8 cellular contexts compared by ENCODE assay signal in genomic region chr2:6917761-6918421, GRCh38. TPM values are rescaled to one million over a fixed set of nuclear protein-coding genes. Genes with fewer than 3 reads are reported as not detected.
A peak's percentile ranks its signal among the peaks of the same experiment; 100 is the strongest.
DNase-seq lines count a peak whose midpoint lies in the region; ATAC-seq and FAIRE-seq lines count a peak whose summit lies in the region.

No MANE protein-coding gene starts in this region.

- no peaks in the 10 kb centered on the region for H3K36me3 ChIP-seq in small intestine (ENCODE audit: control insufficient read depth in 2 of 2, insufficient read depth in 2 of 2, low read length in 2 of 2)

- H3K27me3 Mint-ChIP-seq in activated CD4-positive, alpha-beta T cell treated with anti-CD3 and anti-CD28 coated beads, Interleukin-2, amount 10 ng/mL, durations not matched to agents 24 days and 14 days = peaks cover 3% of the 10 kb centered on the region
- H3K27me3 Mint-ChIP-seq in activated naive CD4-positive, alpha-beta T cell treated with anti-CD3 and anti-CD28 coated beads, Interleukin-2, amount 10 ng/mL, durations not matched to agents 7 days and 5 days = peaks cover 8% of the 10 kb centered on the region

- H3K4me3 Mint-ChIP-seq in activated CD4-positive, alpha-beta T cell treated with anti-CD3 and anti-CD28 coated beads, Interleukin-2, amount 10 ng/mL, durations not matched to agents 24 days and 14 days = peak overlapping the region; percentile 80
- peak overlapping the region; percentile 77 for H3K4me3 Mint-ChIP-seq in activated naive CD4-positive, alpha-beta T cell treated with anti-CD3 and anti-CD28 coated beads, Interleukin-2, amount 10 ng/mL, durations not matched to agents 7 days and 5 days

- peak overlapping the region; percentile 55 for H3K4me3 ChIP-seq in iPS-11a (ENCODE audit: low read depth, low read length)
- peak overlapping the region; percentile 73 to 87 for H3K4me3 ChIP-seq in small intestine (ENCODE audit: low read depth in 1 of 2, low read length in 2 of 2)

- CTCF ChIA-PET in activated naive CD4-positive, alpha-beta T cell treated with anti-CD3 and anti-CD28 coated beads, Interleukin-2, amount 10 ng/mL, durations not matched to agents 7 days and 5 days (lab: Charles Lee) = interaction anchor here (0.8 to 3.6 kb wide), 7 partner anchors 8 to 92 kb away, joined by 3 to 26 read pairs (median 5); partner anchors contain the start of gene RSAD2

- no peak for FAIRE-seq in small intestine (lab: Jason Lieb, UNC)

- H3K36me3 Mint-ChIP-seq in activated CD4-positive, alpha-beta T cell treated with anti-CD3 and anti-CD28 coated beads, Interleukin-2, amount 10 ng/mL, durations not matched to agents 24 days and 14 days (ENCODE audit: low read depth) = peaks cover 11% of the 10 kb centered on the region
- peaks cover 57% of the 10 kb centered on the region for H3K36me3 Mint-ChIP-seq in activated naive CD4-positive, alpha-beta T cell treated with anti-CD3 and anti-CD28 coated beads, Interleukin-2, amount 10 ng/mL, durations not matched to agents 7 days and 5 days

- H3K27ac ChIP-seq in small intestine (ENCODE audit: low read depth in 1 of 2, low read length in 1 of 2) = peak overlapping the region; percentile 52 to 61

- WGBS in small intestine, 3 donors = 1 to 7% (median 1%) methylated on average over 13 to 68 of the region's 68 CpGs

- intact Hi-C loops in activated CD4-positive, alpha-beta T cell treated with anti-CD3 and anti-CD28 coated beads, Interleukin-2, amount 10 ng/mL, durations not matched to agents 24 days and 14 days (cut with micrococcal nuclease) = loop anchor here (2.0 to 5.0 kb wide), 2 partner anchors 41 to 94 kb away; partner anchors contain the start of gene RSAD2

- no peaks in the 10 kb centered on the region for H3K9me3 Mint-ChIP-seq in activated CD4-positive, alpha-beta T cell treated with anti-CD3 and anti-CD28 coated beads, Interleukin-2, amount 10 ng/mL, durations not matched to agents 24 days and 14 days
- H3K9me3 Mint-ChIP-seq in activated naive CD4-positive, alpha-beta T cell treated with anti-CD3 and anti-CD28 coated beads, Interleukin-2, amount 10 ng/mL, durations not matched to agents 7 days and 5 days = peaks cover 8% of the 10 kb centered on the region

- peak overlapping the region; percentile 46 for H3K27ac Mint-ChIP-seq in activated CD4-positive, alpha-beta T cell treated with anti-CD3 and anti-CD28 coated beads, Interleukin-2, amount 10 ng/mL, durations not matched to agents 24 days and 14 days
- H3K27ac Mint-ChIP-seq in activated naive CD4-positive, alpha-beta T cell treated with anti-CD3 and anti-CD28 coated beads, Interleukin-2, amount 10 ng/mL, durations not matched to agents 7 days and 5 days = peak overlapping the region; percentile 78

- H3K9me3 ChIP-seq in small intestine (ENCODE audit: control insufficient read depth, low read depth) = no peaks in the 10 kb centered on the region

- peak; percentile 28 for ATAC-seq in HG03135 (IDR thresholded peaks at IDR 0.05; ENCODE audit: unreplicated experiment)

- DNase-seq in activated CD4-positive, alpha-beta T cell treated with anti-CD3 and anti-CD28 coated beads, Interleukin-2, amount 10 ng/mL, durations not matched to agents 24 days and 14 days = peak; percentile 72
- no peak for DNase-seq in activated CD4-positive, alpha-beta T cell treated with anti-CD3 and anti-CD28 coated beads for 1 hour
- DNase-seq in activated naive CD4-positive, alpha-beta T cell treated with anti-CD3 and anti-CD28 coated beads, Interleukin-2, amount 10 ng/mL, durations not matched to agents 7 days and 5 days = peak; percentile 45
- DNase-seq in small intestine (peak; percentile 25), NCI-H2107 treated with DMSO at 0.1 percent for 48 hours (lab: John Stamatoyannopoulos, UW; ENCODE audit: unreplicated experiment) (no peak), mesenteric fat pad (ENCODE audit: low spot score) (no peak)

- H3K4me1 ChIP-seq in small intestine (ENCODE audit: control insufficient read depth in 2 of 2, insufficient read depth in 1 of 2, low read depth in 1 of 2, low read length in 1 of 2) = no peaks in the 10 kb centered on the region

- peaks cover 56% of the 10 kb centered on the region for H3K4me1 Mint-ChIP-seq in activated CD4-positive, alpha-beta T cell treated with anti-CD3 and anti-CD28 coated beads, Interleukin-2, amount 10 ng/mL, durations not matched to agents 24 days and 14 days
- H3K4me1 Mint-ChIP-seq in activated naive CD4-positive, alpha-beta T cell treated with anti-CD3 and anti-CD28 coated beads, Interleukin-2, amount 10 ng/mL, durations not matched to agents 7 days and 5 days = peaks cover 76% of the 10 kb centered on the region

- H3K27me3 ChIP-seq in small intestine (ENCODE audit: control insufficient read depth in 2 of 2, insufficient read depth in 2 of 2, low read length in 2 of 2) = no peaks in the 10 kb centered on the region

RNA-seq across cellular contexts. Expression of gene RNF144A, which starts 0.7 kb away (rescaled TPM):
- total RNA-seq in activated CD4-positive, alpha-beta T cell treated with anti-CD3 and anti-CD28 coated beads, Interleukin-2, amount 10 ng/mL, durations not matched to agents 24 days and 14 days = 22.1 and 23.0 TPM in 2 replicates
- 1 to 10 TPM; 1.4 to 3.7 (median 1.6) TPM for polyA plus RNA-seq in small intestine
- total RNA-seq in mesenteric fat pad = 22.2 TPM

RNA-seq across cellular contexts. Expression of gene RSAD2, which starts 40.3 kb away (rescaled TPM):
- total RNA-seq in activated CD4-positive, alpha-beta T cell treated with anti-CD3 and anti-CD28 coated beads, Interleukin-2, amount 10 ng/mL, durations not matched to agents 24 days and 14 days = 2.0 and 2.4 TPM in 2 replicates
- polyA plus RNA-seq in small intestine = 1 to 10 TPM in 2 of 3 donors, under 1 TPM in 1; 0.81 to 2.6 (median 1.1) TPM
- 5.2 TPM for total RNA-seq in mesenteric fat pad

RNA-seq across cellular contexts. Expression of gene CMPK2, which starts 52.2 kb away (rescaled TPM):
- 6.4 and 6.9 TPM in 2 replicates for total RNA-seq in activated CD4-positive, alpha-beta T cell treated with anti-CD3 and anti-CD28 coated beads, Interleukin-2, amount 10 ng/mL, durations not matched to agents 24 days and 14 days
- 10 to 100 TPM in 1 of 3 donors, 1 to 10 TPM in 2; 5.5 to 11.0 (median 9.5) TPM for polyA plus RNA-seq in small intestine
- total RNA-seq in mesenteric fat pad = 8.7 TPM

Comparison
In these comparisons a context has a peak if more than half of its experiments do, and no peak if none do; other contexts are left out.
1. DNase-seq: peak in activated CD4-positive, alpha-beta T cell treated with anti-CD3 and anti-CD28 coated beads, Interleukin-2, amount 10 ng/mL, durations not matched to agents 24 days and 14 days (single experiment), activated naive CD4-positive, alpha-beta T cell treated with anti-CD3 and anti-CD28 coated beads, Interleukin-2, amount 10 ng/mL, durations not matched to agents 7 days and 5 days (single experiment) and small intestine (single experiment); none in activated CD4-positive, alpha-beta T cell treated with anti-CD3 and anti-CD28 coated beads for 1 hour (single experiment), NCI-H2107 treated with DMSO at 0.1 percent for 48 hours (single experiment) and mesenteric fat pad (single experiment).